8 cellular contexts compared by ENCODE assay signal in the genomic region with DNA sequence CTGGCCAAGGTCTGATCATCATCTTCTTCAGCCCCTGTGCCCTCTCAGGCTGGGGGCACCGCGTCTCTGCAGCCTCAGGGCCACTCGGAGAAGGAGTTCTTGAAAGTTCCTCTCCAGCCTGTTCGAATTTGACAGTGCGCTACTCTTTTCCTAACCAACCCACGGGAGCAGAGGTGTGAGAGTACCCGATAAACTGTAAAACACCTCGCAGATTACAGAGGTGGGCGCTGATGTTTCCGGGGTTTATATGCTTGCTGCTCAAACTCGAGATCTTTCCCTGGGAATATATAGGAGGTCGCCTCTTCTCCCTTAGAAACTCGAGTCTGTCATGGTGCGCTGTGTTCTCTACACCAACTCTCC. TPM values are rescaled to one million over a fixed set of nuclear protein-coding genes. Genes with fewer than 3 reads are reported as not detected.
DNase-seq lines count a peak whose midpoint lies in the region; ATAC-seq and TF ChIP-seq lines count a peak whose summit lies in the region.

No MANE protein-coding gene starts in this region.

- H3K9me3 Mint-ChIP-seq in activated CD4-positive, alpha-beta T cell treated with anti-CD3 and anti-CD28 coated beads, Interleukin-2, amount 10 ng/mL, durations not matched to agents 7 days and 5 days = no peaks in the 10 kb centered on the region

- H3K27me3 Mint-ChIP-seq in activated CD4-positive, alpha-beta T cell treated with anti-CD3 and anti-CD28 coated beads, Interleukin-2, amount 10 ng/mL, durations not matched to agents 7 days and 5 days = no peaks in the 10 kb centered on the region

- CTCF ChIA-PET in activated CD4-positive, alpha-beta T cell treated with anti-CD3 and anti-CD28 coated beads, Interleukin-2, amount 10 ng/mL, durations not matched to agents 7 days and 5 days (lab: Charles Lee) = interaction anchor here (1.1 kb wide), 1 partner anchor 338 kb away, joined by 3 read pairs; no protein-coding TSS in a partner anchor

- H3K4me3 Mint-ChIP-seq in activated CD4-positive, alpha-beta T cell treated with anti-CD3 and anti-CD28 coated beads, Interleukin-2, amount 10 ng/mL, durations not matched to agents 7 days and 5 days = peak overlapping the region; percentile 95

- H3K9me3 ChIP-seq in Karpas-422 (ENCODE audit: low read length) (no peaks in the 10 kb centered on the region), lung (ENCODE audit: control insufficient read depth in 2 of 2, insufficient read depth in 1 of 2, low read length in 1 of 2) (no peaks in the 10 kb centered on the region), vagina (no peaks in the 10 kb centered on the region)

- peak overlapping the region; percentile 78 for H3K9ac ChIP-seq in Karpas-422 (ENCODE audit: low read length)

- DNase-seq in activated CD4-positive, alpha-beta T cell treated with anti-CD3 and anti-CD28 coated beads, Interleukin-2, amount 10 ng/mL, durations not matched to agents 7 days and 5 days = no peak
- no peak for DNase-seq in activated CD4-positive, alpha-beta T cell treated with anti-CD3 and anti-CD28 coated beads for 1 hour
- DNase-seq in Karpas-422 = peak; percentile 51
- peak; percentile 27 for DNase-seq in cerebellar cortex (ENCODE audit: low spot score)
- no peak for DNase-seq in lung (ENCODE audit: low spot score)
- DNase-seq in vagina (ENCODE audit: extremely low spot score in 2 of 2) = no peak

- peak overlapping the region; percentile 67 for H3K27ac ChIP-seq in Karpas-422 (ENCODE audit: low read length)
- peak overlapping the region; percentile 95 for H3K27ac ChIP-seq in lung (ENCODE audit: low read depth in 1 of 2, low read length in 1 of 2)
- peak overlapping the region; percentile 91 for H3K27ac ChIP-seq in vagina

- H2AFZ ChIP-seq in Karpas-422 (ENCODE audit: low read length) = peak overlapping the region; percentile 99; the same call in 1 of the 2 replicates

- no peaks in the 10 kb centered on the region for H3K27me3 ChIP-seq in Karpas-422 (ENCODE audit: low read length)
- H3K27me3 ChIP-seq in lung (ENCODE audit: control insufficient read depth, insufficient read depth) = no peaks in the 10 kb centered on the region
- H3K27me3 ChIP-seq in vagina = no peaks in the 10 kb centered on the region

- H3K4me1 ChIP-seq in Karpas-422 (ENCODE audit: low read length) (peaks cover 20% of the 10 kb centered on the region), lung (ENCODE audit: control insufficient read depth in 2 of 2, insufficient read depth in 2 of 2, low read length in 2 of 2) (peaks cover 1 to 7% of the 10 kb centered on the region in 2 donors), vagina (peaks cover 14% of the 10 kb centered on the region)

- no peaks in the 10 kb centered on the region for H4K20me1 ChIP-seq in Karpas-422 (ENCODE audit: insufficient read depth, low read depth, low read length)

- TF ChIP-seq POLR2A in vagina (IDR thresholded peaks at IDR 0.05) = no peak

- TF ChIP-seq CTCF in lung (IDR thresholded peaks at IDR 0.05; ENCODE audit: control extremely low read depth, extremely low read depth) = no peak
- TF ChIP-seq CTCF in vagina (IDR thresholded peaks at IDR 0.05) = no peak

- ATAC-seq in lung (ENCODE audit: insufficient read depth, low FRiP score) (peak; percentile 5), HG03342 (IDR thresholded peaks at IDR 0.05; ENCODE audit: unreplicated experiment) (no peak), GM18909 (IDR thresholded peaks at IDR 0.05; ENCODE audit: poor library complexity, unreplicated experiment) (no peak)

- intact Hi-C loops in vagina (cut with DNase I) = loop anchor here (2.0 kb wide), 1 partner anchor 57 kb away; the partner anchor contains the start of gene EIF4G2

- peaks cover 19% of the 10 kb centered on the region; the same call in 1 of the 2 replicates for H3K36me3 ChIP-seq in Karpas-422 (ENCODE audit: insufficient read depth, low read length)
- peaks cover 3 to 6% of the 10 kb centered on the region in 2 donors for H3K36me3 ChIP-seq in lung (ENCODE audit: control insufficient read depth in 2 of 2, insufficient read depth in 2 of 2, low read length in 2 of 2)
- peaks cover 0 to 26% of the 10 kb centered on the region in 2 donors for H3K36me3 ChIP-seq in vagina

- H3K36me3 Mint-ChIP-seq in activated CD4-positive, alpha-beta T cell treated with anti-CD3 and anti-CD28 coated beads, Interleukin-2, amount 10 ng/mL, durations not matched to agents 7 days and 5 days (ENCODE audit: low read depth) = peaks cover 27% of the 10 kb centered on the region

- peak overlapping the region; percentile 88 for H3K27ac Mint-ChIP-seq in activated CD4-positive, alpha-beta T cell treated with anti-CD3 and anti-CD28 coated beads, Interleukin-2, amount 10 ng/mL, durations not matched to agents 7 days and 5 days

- peaks cover 32% of the 10 kb centered on the region for H3K4me1 Mint-ChIP-seq in activated CD4-positive, alpha-beta T cell treated with anti-CD3 and anti-CD28 coated beads, Interleukin-2, amount 10 ng/mL, durations not matched to agents 7 days and 5 days

- 1% methylated on average over 14 of the region's 14 CpGs for WGBS in lung, 2 donors

- H3K4me3 ChIP-seq in Karpas-422 (ENCODE audit: low read length) (peak overlapping the region; percentile 79), lung (peak overlapping the region; percentile 79), vagina (peak overlapping the region; percentile 84 to 92)

- POLR2A ChIA-PET in activated CD4-positive, alpha-beta T cell treated with anti-CD3 and anti-CD28 coated beads, Interleukin-2, amount 10 ng/mL, durations not matched to agents 7 days and 5 days (lab: Charles Lee) = interaction anchor here (0.6 to 1.7 kb wide), 3 partner anchors 58 to 1535 kb away, joined by 3 to 6 read pairs (median 3); partner anchors contain the start of gene EIF4G2

- peak overlapping the region; percentile 86 for H3K4me2 ChIP-seq in Karpas-422 (ENCODE audit: low read depth, low read length, poor library complexity, severe bottlenecking)

- no peaks in the 10 kb centered on the region for H3K9me2 ChIP-seq in Karpas-422 (replicated peaks; ENCODE audit: insufficient read depth, low read length)

- peaks cover 25% of the 10 kb centered on the region for H3K79me2 ChIP-seq in Karpas-422 (ENCODE audit: low read length)

RNA-seq across cellular contexts. Expression of gene CTR9, which starts 0.5 kb away (rescaled TPM):
- total RNA-seq in activated CD4-positive, alpha-beta T cell treated with anti-CD3 and anti-CD28 coated beads, Interleukin-2, amount 10 ng/mL, durations not matched to agents 7 days and 5 days = 10 to 100 TPM; 45.3 to 47.0 TPM
- 20.7 and 39.9 TPM in 2 replicates for total RNA-seq in Karpas-422 (2014; rRNA removed; shearing (Covaris generic); ENCODE audit: low replicate concordance)
- 10 to 100 TPM; 26.2 to 40.0 TPM for total RNA-seq in lung
- 10 to 100 TPM; 13.2 to 18.1 TPM for polyA plus RNA-seq in lung
- total RNA-seq in vagina = 20.6 TPM

RNA-seq across cellular contexts. Expression of gene EIF4G2, which starts 57.2 kb away (rescaled TPM):
- total RNA-seq in activated CD4-positive, alpha-beta T cell treated with anti-CD3 and anti-CD28 coated beads, Interleukin-2, amount 10 ng/mL, durations not matched to agents 7 days and 5 days = 100 to 1,000 TPM; 650 to 817 TPM
- 304 and 548 TPM in 2 replicates for total RNA-seq in Karpas-422 (2014; rRNA removed; shearing (Covaris generic); ENCODE audit: low replicate concordance)
- total RNA-seq in lung (100 to 1,000 TPM; 750 to 932 TPM), vagina (368 TPM)
- 100 to 1,000 TPM; 189 to 325 TPM for polyA plus RNA-seq in lung

RNA-seq across cellular contexts. Expression of gene IRAG1, which starts 58.0 kb away (rescaled TPM):
- not detected for total RNA-seq in activated CD4-positive, alpha-beta T cell treated with anti-CD3 and anti-CD28 coated beads, Interleukin-2, amount 10 ng/mL, durations not matched to agents 7 days and 5 days
- total RNA-seq in Karpas-422 (2014; rRNA removed; shearing (Covaris generic); ENCODE audit: low replicate concordance) = not detected in 2 replicates
- total RNA-seq in lung (10 to 100 TPM; 16.1 to 17.0 TPM), vagina (18.2 TPM)
- polyA plus RNA-seq in lung = 10 to 100 TPM in 1 of 2 donors, 1 to 10 TPM in 1; 2.8 to 10.4 TPM

Comparison
In these comparisons a context has a peak if more than half of its experiments do, and no peak if none do; other contexts are left out.
1. DNase-seq: peak in Karpas-422 (single experiment) and cerebellar cortex (single experiment); none in activated CD4-positive, alpha-beta T cell treated with anti-CD3 and anti-CD28 coated beads, Interleukin-2, amount 10 ng/mL, durations not matched to agents 7 days and 5 days (single experiment), activated CD4-positive, alpha-beta T cell treated with anti-CD3 and anti-CD28 coated beads for 1 hour (single experiment), lung (single experiment) and vagina (0 of 2).
2. RNA of gene IRAG1, which starts 58.0 kb away (total RNA-seq): 18.2 TPM in vagina (single experiment) and 16.1 to 17.0 TPM in lung; not detected in activated CD4-positive, alpha-beta T cell treated with anti-CD3 and anti-CD28 coated beads, Interleukin-2, amount 10 ng/mL, durations not matched to agents 7 days and 5 days and not detected in Karpas-422; every median in the first group is over 10 times any median in the second.
3. Peak in every context shown above with its lines, with median percentiles within 50 percentile points of each other: H3K27ac ChIP-seq and H3K4me3 ChIP-seq.